8 cellular contexts compared by ENCODE assay signal in the genomic region with DNA sequence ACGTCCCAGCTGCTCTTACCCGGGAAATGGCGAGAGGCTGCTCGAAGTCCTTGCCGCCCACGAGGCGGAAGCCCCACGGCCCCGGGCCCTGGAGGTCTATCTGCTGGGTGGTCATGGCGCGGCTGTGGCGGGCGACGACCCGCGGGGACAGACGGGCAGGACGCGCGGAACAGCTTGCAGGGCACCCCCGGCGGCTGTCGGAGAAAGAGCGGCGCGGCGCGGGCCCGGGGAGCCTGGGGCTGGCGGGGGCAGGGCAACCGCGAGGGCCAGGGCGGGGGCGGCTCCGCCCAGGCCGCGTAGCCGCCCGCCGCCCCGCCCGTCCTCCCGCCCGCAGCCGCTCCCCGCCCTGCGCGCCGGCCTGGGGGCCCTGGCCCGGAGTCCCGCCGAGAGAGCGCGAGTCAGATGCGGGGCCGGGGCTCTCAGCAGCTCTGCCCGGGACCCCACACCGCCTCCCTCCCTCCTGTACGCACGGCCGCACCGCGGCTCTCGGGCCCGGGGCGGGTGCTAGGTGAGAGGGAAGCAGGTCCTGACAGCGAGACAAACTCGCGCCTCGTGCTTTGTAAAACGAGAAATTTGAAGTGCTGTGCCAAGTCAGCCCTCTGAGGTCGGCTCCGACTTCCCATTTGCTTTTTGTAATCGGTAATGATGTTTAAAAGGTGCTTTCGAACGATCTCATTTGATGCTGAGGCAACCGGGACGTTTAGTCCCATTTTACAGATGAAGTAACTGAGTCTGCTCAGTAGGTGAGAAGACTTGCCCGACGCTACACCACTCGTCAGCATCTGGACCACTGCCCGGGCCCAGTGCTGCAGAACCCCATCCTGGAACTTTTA. TPM values are rescaled to one million over a fixed set of nuclear protein-coding genes. Genes with fewer than 3 reads are reported as not detected.
DNase-seq lines count a peak whose midpoint lies in the region; ATAC-seq and TF ChIP-seq lines count a peak whose summit lies in the region.

A gene with protein sequence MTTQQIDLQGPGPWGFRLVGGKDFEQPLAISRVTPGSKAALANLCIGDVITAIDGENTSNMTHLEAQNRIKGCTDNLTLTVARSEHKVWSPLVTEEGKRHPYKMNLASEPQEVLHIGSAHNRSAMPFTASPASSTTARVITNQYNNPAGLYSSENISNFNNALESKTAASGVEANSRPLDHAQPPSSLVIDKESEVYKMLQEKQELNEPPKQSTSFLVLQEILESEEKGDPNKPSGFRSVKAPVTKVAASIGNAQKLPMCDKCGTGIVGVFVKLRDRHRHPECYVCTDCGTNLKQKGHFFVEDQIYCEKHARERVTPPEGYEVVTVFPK (minus strand): TSS at position 203 of the 833 bp plus-strand sequence. CDS start 88 bp downstream, at position 115.

- peak; percentile 37 for ATAC-seq in GM19452 (IDR thresholded peaks at IDR 0.05; ENCODE audit: unreplicated experiment)
- ATAC-seq in HG03520 (IDR thresholded peaks at IDR 0.05; ENCODE audit: unreplicated experiment): peak; percentile 40

- in situ Hi-C loops in astrocyte of the cerebellum (cut with HindIII; ENCODE audit: low sequenced_read_pairs): no loop called here

- no peaks in the 10 kb centered on the region for H3K36me3 ChIP-seq in iPS DF 6.9 (ENCODE audit: control insufficient read depth, insufficient read depth, low read length)

- H3K27ac ChIP-seq in iPS DF 6.9 (ENCODE audit: low read length): no peak within 1 kb of the TSS

- H3K4me3 ChIP-seq in astrocyte of the cerebellum (ENCODE audit: low read depth, low read length) (peak within 1 kb of the TSS; percentile 81), iPS DF 6.9 (ENCODE audit: low read length) (peak within 1 kb of the TSS; percentile 85), skeletal muscle cell (ENCODE audit: low read depth, low read length) (peak within 1 kb of the TSS; percentile 75)

- H3K9me3 ChIP-seq in iPS DF 6.9 (ENCODE audit: control insufficient read depth, insufficient read depth, low read length): no peaks in the 10 kb centered on the region

- peaks cover 11% of the 10 kb centered on the region; the same call in 1 of the 2 replicates for H3K4me1 ChIP-seq in iPS DF 6.9 (ENCODE audit: control insufficient read depth, insufficient read depth, low read length)

- H3K27me3 ChIP-seq in iPS DF 6.9 (ENCODE audit: control insufficient read depth, insufficient read depth, low read length): no peaks in the 10 kb centered on the region; the same call in 1 of the 2 replicates

- peak; percentile 9 for DNase-seq in DMS 273 treated with DMSO at 0.1 percent for 48 hours (lab: John Stamatoyannopoulos, UW)
- peak; percentile 66 for DNase-seq in RPMI7951 (ENCODE audit: low read depth)
- no peak for DNase-seq in astrocyte of the cerebellum (ENCODE audit: low read depth)
- no peak for DNase-seq in iPS DF 6.9 (ENCODE audit: low read depth, low spot score)
- no peak for DNase-seq in skeletal muscle cell (ENCODE audit: low read depth)
- DNase-seq in DMS114 treated with DMSO at 0.1 percent for 48 hours (lab: John Stamatoyannopoulos, UW; ENCODE audit: unreplicated experiment): no peak

- no CpG with 5 or more reads among the region's 82 CpGs for WGBS in iPS DF 6.9 (ENCODE audit: insufficient coverage, insufficient read length)

- TF ChIP-seq CTCF in astrocyte of the cerebellum (IDR thresholded peaks at IDR 0.05; ENCODE audit: low read depth, low read length, missing control alignments): peak; percentile 18

RNA-seq across cellular contexts. Expression of the gene that starts here (rescaled TPM):
- 38.4 and 38.8 TPM in 2 replicates for total RNA-seq in RPMI7951 (2014; rRNA removed; shearing (Covaris generic))

Comparison
In these comparisons a context has a peak if more than half of its experiments do, and no peak if none do; other contexts are left out.
1. DNase-seq: peak in DMS 273 treated with DMSO at 0.1 percent for 48 hours (single experiment) and RPMI7951 (single experiment); none in astrocyte of the cerebellum (single experiment), iPS DF 6.9 (single experiment), skeletal muscle cell (single experiment) and DMS114 treated with DMSO at 0.1 percent for 48 hours (single experiment).
2. Peak in every context shown above with its lines, with median percentiles within 50 percentile points of each other: H3K4me3 ChIP-seq.